1 cellular context compared by ENCODE assay signal in genomic region chr7:753190-753589, GRCh38.
TF ChIP-seq lines count a peak whose summit lies in the region.

No MANE protein-coding gene starts in this region.

TF ChIP-seq in H1, 55 proteins besides CTCF, POLR2A, EP300 and RAD21 (continued from another document):
- TF ChIP-seq TEAD4 (IDR thresholded peaks at IDR 0.05; ENCODE audit: low read depth, low read length) (no peak), TAF7 (optimal IDR thresholded peaks at IDR 0.05; ENCODE audit: borderline replicate concordance, low read depth, low read length) (no peak), POU5F1 (IDR thresholded peaks at IDR 0.05; ENCODE audit: low read depth, low read length) (no peak), SAP30 (IDR thresholded peaks at IDR 0.05; ENCODE audit: insufficient read depth, insufficient replicate concordance, low read length) (no peak)
